Comparison of ENCODE assay signal across 17 cellular contexts in the genomic region with DNA sequence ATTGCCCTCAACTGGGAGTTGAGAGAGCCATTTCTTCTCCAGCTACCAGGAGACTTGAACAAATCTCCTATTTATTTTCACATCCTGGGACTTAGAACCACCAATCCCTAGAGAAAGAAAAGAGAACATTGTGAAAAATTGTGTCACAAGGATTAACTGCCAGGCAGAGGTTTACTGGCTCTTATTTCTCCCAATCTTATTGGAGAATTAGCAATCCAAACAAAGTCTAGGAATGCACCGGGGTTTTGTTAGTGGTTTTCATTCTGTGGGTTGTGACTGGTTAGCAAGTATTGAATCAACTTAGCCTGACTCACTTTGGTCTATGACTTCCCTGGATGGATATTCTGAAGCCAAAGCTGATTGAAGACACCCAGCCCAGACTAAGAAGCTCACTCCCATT. TPM values are rescaled to one million over a fixed set of nuclear protein-coding genes. Genes with fewer than 3 reads are reported as not detected.
DNase-seq lines count a peak whose midpoint lies in the region; TF ChIP-seq lines count a peak whose summit lies in the region.
"Had no signal": no experiment of that assay in that cellular context is flagged by ENCODE, and none has a peak within 500 bp of the region (broad histone marks: within the 10 kb centered on the region; RNA-seq: fewer than 3 reads in every experiment).

No MANE protein-coding gene starts in this region.

- peaks cover 33% of the 10 kb centered on the region for H3K27me3 Mint-ChIP-seq in activated naive CD8-positive, alpha-beta T cell treated with anti-CD3 and anti-CD28 coated beads for 36 hours

- peaks cover 8% of the 10 kb centered on the region for H3K4me1 ChIP-seq in ACC112 (ENCODE audit: control insufficient read depth, insufficient read depth, low read length, unreplicated experiment)
- H3K4me1 ChIP-seq: spleen, upper lobe of left lung had no signal

- H3K27me3 ChIP-seq in ACC112 (ENCODE audit: insufficient read depth, low read length): no peaks in the 10 kb centered on the region
- H3K27me3 ChIP-seq: heart right ventricle, upper lobe of left lung had no signal

- H2AFZ ChIP-seq in ACC112 (ENCODE audit: low read length, unreplicated experiment): no peak overlapping the region

- CTCF ChIA-PET in RWPE1 (lab: Yijun Ruan, JAX): no interaction called here

- POLR2A ChIA-PET in RWPE1 (lab: Yijun Ruan, JAX; ENCODE audit: low non-redundant PET): no interaction called here

- no peaks in the 10 kb centered on the region for H3K36me3 Mint-ChIP-seq in activated naive CD8-positive, alpha-beta T cell treated with anti-CD3 and anti-CD28 coated beads for 36 hours
- H3K36me3 Mint-ChIP-seq: activated CD8-positive, alpha-beta memory T cell treated with anti-CD3 and anti-CD28 coated beads, Interleukin-2, amount 10 ng/mL, durations not matched to agents 7 days and 5 days; activated naive CD8-positive, alpha-beta T cell had no signal

- H3K4me3 ChIP-seq in ACC112 (ENCODE audit: low read depth, low read length): no peak overlapping the region
- no peak overlapping the region for H3K4me3 ChIP-seq in astrocyte of the cerebellum (ENCODE audit: low read depth, low read length)
- H3K4me3 ChIP-seq: heart right ventricle, spleen, upper lobe of left lung had no signal

- no peaks in the 10 kb centered on the region for H3K9me3 Mint-ChIP-seq in activated naive CD8-positive, alpha-beta T cell treated with anti-CD3 and anti-CD28 coated beads for 36 hours
- H3K9me3 Mint-ChIP-seq: neural crest cell had no signal

- H3K79me2 ChIP-seq in ACC112 (ENCODE audit: control insufficient read depth, insufficient read depth, low read length, unreplicated experiment): no peaks in the 10 kb centered on the region

- no peak overlapping the region for H3K4me3 Mint-ChIP-seq in activated naive CD8-positive, alpha-beta T cell treated with anti-CD3 and anti-CD28 coated beads for 36 hours
- H3K4me3 Mint-ChIP-seq: activated CD8-positive, alpha-beta memory T cell treated with anti-CD3 and anti-CD28 coated beads, Interleukin-2, amount 10 ng/mL, durations not matched to agents 7 days and 5 days; activated naive CD8-positive, alpha-beta T cell; neural crest cell had no signal

- in situ Hi-C loops in astrocyte of the cerebellum (cut with HindIII; ENCODE audit: low sequenced_read_pairs): no loop called here

- DNase-seq in HS-5 (ENCODE audit: low read depth): peak; percentile 74
- peak; percentile 88 for DNase-seq in astrocyte of the cerebellum (ENCODE audit: low read depth)
- DNase-seq in glomerular visceral epithelial cell (ENCODE audit: extremely low spot score): peak; percentile 63
- no peak for DNase-seq in UCSD-AML1 (lab: John Stamatoyannopoulos, UW; ENCODE audit: unreplicated experiment)
- no peak for DNase-seq in GM20000 (ENCODE audit: low spot score)
- no peak for DNase-seq in RWPE1 (ENCODE audit: low spot score)
- DNase-seq in activated naive CD8-positive, alpha-beta T cell treated with anti-CD3 and anti-CD28 coated beads for 36 hours: no peak
- DNase-seq: 8988T; activated CD8-positive, alpha-beta memory T cell treated with anti-CD3 and anti-CD28 coated beads, Interleukin-2, amount 10 ng/mL, durations not matched to agents 7 days and 5 days; heart right ventricle; NCI-H1436; NCI-H524 treated with DMSO at 0.1 percent for 48 hours; spleen; upper lobe of left lung had no signal

- H3K27ac ChIP-seq in ACC112 (ENCODE audit: low read depth, low read length) (peak overlapping the region; percentile 52), RWPE1 (no peak overlapping the region)
- H3K27ac ChIP-seq: spleen, upper lobe of left lung had no signal

- TF ChIP-seq CTCF in astrocyte of the cerebellum (IDR thresholded peaks at IDR 0.05; ENCODE audit: low read depth, low read length, missing control alignments) (no peak), GM20000 (IDR thresholded peaks at IDR 0.05; ENCODE audit: extremely low read depth, missing control alignments) (no peak), RWPE1 (conservative IDR thresholded peaks at IDR 0.05; ENCODE audit: low read depth) (no peak)

- H3K36me3 ChIP-seq in ACC112 (ENCODE audit: insufficient read depth, low read length): no peaks in the 10 kb centered on the region
- H3K36me3 ChIP-seq: heart right ventricle, spleen, upper lobe of left lung had no signal

- no peaks in the 10 kb centered on the region for H3K4me1 Mint-ChIP-seq in activated naive CD8-positive, alpha-beta T cell treated with anti-CD3 and anti-CD28 coated beads for 36 hours
- H3K4me1 Mint-ChIP-seq: activated CD8-positive, alpha-beta memory T cell treated with anti-CD3 and anti-CD28 coated beads, Interleukin-2, amount 10 ng/mL, durations not matched to agents 7 days and 5 days; neural crest cell had no signal

- H3K27ac Mint-ChIP-seq in activated naive CD8-positive, alpha-beta T cell treated with anti-CD3 and anti-CD28 coated beads for 36 hours: no peak overlapping the region
- H3K27ac Mint-ChIP-seq: activated CD8-positive, alpha-beta memory T cell treated with anti-CD3 and anti-CD28 coated beads, Interleukin-2, amount 10 ng/mL, durations not matched to agents 7 days and 5 days; activated naive CD8-positive, alpha-beta T cell had no signal

RNA-seq across cellular contexts. Expression of a gene that starts 21.2 kb away (rescaled TPM):
- total RNA-seq in activated naive CD8-positive, alpha-beta T cell treated with anti-CD3 and anti-CD28 coated beads for 36 hours: under 1 TPM; 0.33 to 0.38 TPM

Comparison
In these comparisons a context has a peak if more than half of its experiments do, and no peak if none do; other contexts are left out.
1. DNase-seq: peak in HS-5 (single experiment), astrocyte of the cerebellum (single experiment) and glomerular visceral epithelial cell (single experiment); none in UCSD-AML1 (single experiment), GM20000 (single experiment), RWPE1 (single experiment) and activated naive CD8-positive, alpha-beta T cell treated with anti-CD3 and anti-CD28 coated beads for 36 hours (single experiment).